In genomic region chr1:17709981-17710380, GRCh38 we compare ENCODE assay signal across 37 cellular contexts. TPM values are rescaled to one million over a fixed set of nuclear protein-coding genes. Genes with fewer than 3 reads are reported as not detected.
"Had no signal": no experiment of that assay in that cellular context is flagged by ENCODE, and none has a peak within 500 bp of the region (broad histone marks: within the 10 kb centered on the region; RNA-seq: fewer than 3 reads in every experiment).

No MANE protein-coding gene starts in this region.

- H3K9me3 ChIP-seq: MG63 had no signal

- DNase-seq: Karpas-422, Kasumi-1, MG63, MM.1S, MV-4-11, NCI-H1048, NCI-H1092, NCI-H1092 treated with DMSO at 0.1 percent for 48 hours, NCI-H1105, NCI-H1105 treated with DMSO at 0.1 percent for 48 hours, NCI-H1417, NCI-H1417 treated with DMSO at 0.1 percent for 48 hours, NCI-H1436, NCI-H1436 treated with DMSO at 0.1 percent for 48 hours, NCI-H146, NCI-H1694, NCI-H1694 treated with DMSO at 0.1 percent for 48 hours, NCI-H187, NCI-H187 treated with DMSO at 0.1 percent for 48 hours, NCI-H1930, NCI-H2029, NCI-H2029 treated with DMSO at 0.1 percent for 48 hours, NCI-H2081, NCI-H2081 treated with DMSO at 0.1 percent for 48 hours, NCI-H2107, NCI-H2171, NCI-H2171 treated with DMSO at 0.1 percent for 48 hours, NCI-H2227 treated with DMSO at 0.1 percent for 48 hours, NCI-H226, NCI-H345, NCI-H446 treated with DMSO at 0.1 percent for 48 hours, NCI-H510A, NCI-H510A treated with DMSO at 0.1 percent for 48 hours, NCI-H524, NCI-H524 treated with DMSO at 0.1 percent for 48 hours had no signal

- H3K36me3 ChIP-seq: MG63 had no signal

- H3K4me3 ChIP-seq: MG63 had no signal

- H3K27me3 ChIP-seq: MG63 had no signal

RNA-seq across cellular contexts. Expression of gene ACTL8, which starts 45.2 kb away (rescaled TPM):
- total RNA-seq: LHCN-M2, NCI-H460 had no signal
